In the genomic region with DNA sequence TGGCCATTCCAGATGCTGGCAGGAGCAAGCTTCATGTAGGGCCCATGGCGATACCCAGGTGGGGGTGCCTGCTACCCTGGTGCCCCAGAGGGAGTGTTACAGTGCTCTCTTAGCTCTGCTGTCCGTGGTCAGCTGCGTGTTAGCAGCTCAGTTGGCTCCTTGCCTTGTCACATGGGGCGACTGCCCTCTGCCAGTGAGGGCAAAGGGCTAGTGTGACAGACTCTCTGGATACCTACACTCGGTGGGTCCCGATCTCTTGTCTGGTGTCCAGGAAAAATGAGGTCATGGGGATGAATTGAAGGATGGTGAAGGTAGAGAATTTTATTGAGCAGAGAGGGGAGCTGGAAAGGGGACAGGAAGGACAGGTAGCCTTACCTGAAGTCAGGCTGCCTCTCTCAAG, we compare ENCODE assay signal across 20 cellular contexts.
DNase-seq lines count a peak whose midpoint lies in the region; ATAC-seq and TF ChIP-seq lines count a peak whose summit lies in the region.
"Had no signal": no experiment of that assay in that cellular context is flagged by ENCODE, and none has a peak within 500 bp of the region (broad histone marks: within the 10 kb centered on the region; RNA-seq: fewer than 3 reads in every experiment).

No MANE protein-coding gene starts in this region.

- H3K9ac ChIP-seq in endodermal cell (ENCODE audit: extremely low read depth, low read length, poor library complexity, severe bottlenecking) = no peak overlapping the region

- DNase-seq in Right ventricle myocardium superior = no peak
- no peak for DNase-seq in Right ventricle myocardium inferior (ENCODE audit: missing footprints)
- no peak for DNase-seq in WTC11 (ENCODE audit: low spot score)
- DNase-seq in right lobe of liver = peak; percentile 88 to 96 (median 93)
- no peak for DNase-seq in aorta
- DNase-seq in NCI-H2227 (lab: John Stamatoyannopoulos, UW; ENCODE audit: unreplicated experiment) = no peak
- no peak for DNase-seq in endodermal cell
- DNase-seq: GOT3, KG1, NCI-H1105, NCI-H2029 treated with DMSO at 0.1 percent for 48 hours, NCI-H345, NCI-H524, NCI-H774, OCI-M1, SHP77 had no signal

- H3K36me3 ChIP-seq in right lobe of liver (no peaks in the 10 kb centered on the region), aorta (ENCODE audit: control insufficient read depth in 1 of 2, insufficient read depth in 2 of 2, low read length in 1 of 2) (no peaks in the 10 kb centered on the region), endodermal cell (ENCODE audit: control insufficient read depth, insufficient read depth, low read length) (no peaks in the 10 kb centered on the region)

- H3K4me3 ChIP-seq in right lobe of liver = no peak overlapping the region
- H3K4me3 ChIP-seq in aorta (ENCODE audit: low read length in 2 of 2) = no peak overlapping the region
- H3K4me3 ChIP-seq in endodermal cell (ENCODE audit: low read length) = no peak overlapping the region
- H3K4me3 ChIP-seq: A549 had no signal

- H3K36me3 Mint-ChIP-seq in WTC11 (peaks cover 10% of the 10 kb centered on the region), endodermal cell (ENCODE audit: low read depth) (peaks cover 13% of the 10 kb centered on the region)
- H3K36me3 Mint-ChIP-seq: CD14-positive monocyte had no signal

- POLR2A ChIA-PET in WTC11 (lab: Charles Lee) = no interaction called here

- H3K27me3 Mint-ChIP-seq in WTC11 (ENCODE audit: low read depth) (peaks cover 22% of the 10 kb centered on the region), endodermal cell (ENCODE audit: insufficient read depth) (peaks cover 2% of the 10 kb centered on the region)

- 41% methylated on average over 4 of the region's 6 CpGs for WGBS in right lobe of liver (ENCODE audit: insufficient coverage, low coverage, low lambda C conversion rate, missing lambda C conversion rate)
- WGBS in aorta, 2 donors = 59 to 61% methylated on average over 6 of the region's 6 CpGs
- 87 to 88% methylated on average over 5 to 6 of the region's 6 CpGs for WGBS in endodermal cell (ENCODE audit: insufficient coverage in 1 of 2, insufficient read length in 1 of 2), 2 experiments

- H3K9me3 ChIP-seq in right lobe of liver (no peaks in the 10 kb centered on the region), aorta (ENCODE audit: control insufficient read depth, low read length) (no peaks in the 10 kb centered on the region), endodermal cell (ENCODE audit: control insufficient read depth, low read length) (peaks cover 10% of the 10 kb centered on the region)
- H3K9me3 ChIP-seq: A549 had no signal

- ATAC-seq in Right ventricle myocardium superior (ENCODE audit: poor library complexity) = peak; percentile 58
- ATAC-seq in Right ventricle myocardium inferior = no peak
- ATAC-seq in WTC11 = no peak
- ATAC-seq in right lobe of liver = peak; percentile 80 to 98 (median 94)
- peak; percentile 44 for ATAC-seq in aorta (ENCODE audit: low FRiP score)
- ATAC-seq: HCT116 had no signal

- intact Hi-C loops in Right ventricle myocardium superior (cut with DNase I) = no loop called here
- intact Hi-C loops in Right ventricle myocardium inferior (cut with DNase I) = no loop called here
- intact Hi-C loops in right lobe of liver (cut with DNase I) = loop anchor here in 1 of 2 donors (10.0 kb wide), 1 partner anchor 51 kb away; no protein-coding TSS in a partner anchor
- intact Hi-C loops in aorta (cut with DNase I) = no loop called here

- TF ChIP-seq CTCF in WTC11 (IDR thresholded peaks at IDR 0.05) (no peak), right lobe of liver (IDR thresholded peaks at IDR 0.05) (no peak), endodermal cell (conservative IDR thresholded peaks at IDR 0.05) (no peak)

- peaks cover 8% of the 10 kb centered on the region; the same call in 1 of the 2 replicates for H3K4me1 Mint-ChIP-seq in WTC11
- H3K4me1 Mint-ChIP-seq in endodermal cell = peaks cover 15% of the 10 kb centered on the region
- H3K4me1 Mint-ChIP-seq: B cell, CD14-positive monocyte had no signal

- H3K27me3 ChIP-seq in right lobe of liver (no peaks in the 10 kb centered on the region), aorta (ENCODE audit: control insufficient read depth in 1 of 2, insufficient read depth in 2 of 2, low read length in 1 of 2) (no peaks in the 10 kb centered on the region), endodermal cell (ENCODE audit: control insufficient read depth, insufficient read depth, low read length, poor library complexity, severe bottlenecking) (no peaks in the 10 kb centered on the region)

- H3K4me3 Mint-ChIP-seq in WTC11 (no peak overlapping the region), endodermal cell (no peak overlapping the region)
- H3K4me3 Mint-ChIP-seq: B cell, CD14-positive monocyte had no signal

- H3K4me1 ChIP-seq in right lobe of liver = peaks cover 0 to 53% (median 12%) of the 10 kb centered on the region in 4 donors
- no peaks in the 10 kb centered on the region for H3K4me1 ChIP-seq in aorta (ENCODE audit: control insufficient read depth in 1 of 2, insufficient read depth in 2 of 2, low read length in 2 of 2)
- no peaks in the 10 kb centered on the region for H3K4me1 ChIP-seq in endodermal cell (ENCODE audit: control insufficient read depth, insufficient read depth, low read length)
- H3K4me1 ChIP-seq: A549 had no signal

- peaks cover 16% of the 10 kb centered on the region for H3K9me3 Mint-ChIP-seq in WTC11
- H3K9me3 Mint-ChIP-seq in endodermal cell = peaks cover 20% of the 10 kb centered on the region

- H3K27ac Mint-ChIP-seq in WTC11 = 0 out of 2 replicates have a peak overlapping the region, but pooled peaks have one; percentile 22
- H3K27ac Mint-ChIP-seq in endodermal cell = no peak overlapping the region
- H3K27ac Mint-ChIP-seq: CD14-positive monocyte had no signal

- H3K27ac ChIP-seq in right lobe of liver (peak overlapping the region in 2 of 3 donors; percentile 19 to 77), aorta (ENCODE audit: low read depth in 1 of 2, low read length in 2 of 2) (no peak overlapping the region), endodermal cell (ENCODE audit: low read depth, low read length) (no peak overlapping the region)
- H3K27ac ChIP-seq: A549 had no signal

- CTCF ChIA-PET in WTC11 (lab: Charles Lee) = interaction anchor here (0.6 to 2.4 kb wide), 3 partner anchors 44 to 127 kb away, joined by 3 to 10 read pairs (median 4); no protein-coding TSS in a partner anchor

- no peak for TF ChIP-seq POLR2A in right lobe of liver (IDR thresholded peaks at IDR 0.05)

TF ChIP-seq in WTC11, 78 proteins besides CTCF, POLR2A, EP300 and RAD21:
- TF ChIP-seq OVOL2 (CRISPR knock-in tag; IDR thresholded peaks at IDR 0.05; ENCODE audit: borderline replicate concordance) (no peak), ZNF232 (CRISPR knock-in tag; IDR thresholded peaks at IDR 0.05) (no peak), ZNF423 (CRISPR knock-in tag; IDR thresholded peaks at IDR 0.05) (no peak), ZNF416 (CRISPR knock-in tag; IDR thresholded peaks at IDR 0.05) (no peak), ERG (CRISPR knock-in tag; IDR thresholded peaks at IDR 0.05) (no peak)
- TF ChIP-seq, protein P1, sequence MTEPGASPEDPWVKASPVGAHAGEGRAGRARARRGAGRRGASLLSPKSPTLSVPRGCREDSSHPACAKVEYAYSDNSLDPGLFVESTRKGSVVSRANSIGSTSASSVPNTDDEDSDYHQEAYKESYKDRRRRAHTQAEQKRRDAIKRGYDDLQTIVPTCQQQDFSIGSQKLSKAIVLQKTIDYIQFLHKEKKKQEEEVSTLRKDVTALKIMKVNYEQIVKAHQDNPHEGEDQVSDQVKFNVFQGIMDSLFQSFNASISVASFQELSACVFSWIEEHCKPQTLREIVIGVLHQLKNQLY (CRISPR knock-in tag; IDR thresholded peaks at IDR 0.05) = no peak

Comparison
In these comparisons a context has a peak if more than half of its experiments do, and no peak if none do; other contexts are left out.
1. ATAC-seq: peak in Right ventricle myocardium superior (single experiment), right lobe of liver (4 of 4) and aorta (single experiment); none in Right ventricle myocardium inferior (single experiment) and WTC11 (single experiment).
2. DNase-seq: peak in right lobe of liver (3 of 3); none in Right ventricle myocardium superior (single experiment), Right ventricle myocardium inferior (single experiment), WTC11 (single experiment), aorta (0 of 2), NCI-H2227 (single experiment) and endodermal cell (single experiment).
3. H3K27ac ChIP-seq: peak in right lobe of liver (2 of 3); none in aorta (0 of 2) and endodermal cell (single experiment).